ENCODE assay signal across 33 cellular contexts in the genomic region with DNA sequence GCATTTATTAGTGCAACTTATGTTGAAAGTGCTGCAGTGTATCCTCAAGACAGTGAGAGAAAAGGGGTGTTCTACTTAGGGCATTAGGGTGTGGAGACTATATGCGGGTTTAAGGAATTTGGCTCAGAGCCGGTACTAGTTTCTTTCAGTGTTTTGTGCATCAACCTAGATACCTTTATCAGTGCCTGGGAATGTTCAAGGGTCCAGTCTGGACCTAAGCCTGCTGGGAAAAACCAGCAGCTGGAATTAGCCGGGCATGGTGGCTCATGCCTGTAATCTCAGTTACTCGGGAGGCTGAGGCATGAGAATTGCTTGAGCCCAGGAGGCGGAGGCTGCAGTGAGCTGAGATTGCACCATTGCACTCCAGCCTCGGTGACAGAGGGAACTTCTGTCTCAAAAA. TPM values are rescaled to one million over a fixed set of nuclear protein-coding genes. Genes with fewer than 3 reads are reported as not detected.
"Had no signal": no experiment of that assay in that cellular context is flagged by ENCODE, and none has a peak within 500 bp of the region (broad histone marks: within the 10 kb centered on the region; RNA-seq: fewer than 3 reads in every experiment).

No MANE protein-coding gene starts in this region.

- H3K9me3 Mint-ChIP-seq: activated naive CD4-positive, alpha-beta T cell treated with anti-CD3 and anti-CD28 coated beads, Interleukin-2, amount 50 U/mL, for 24 hours; activated T-helper 17 cell treated with anti-CD3 and anti-CD28 coated beads, Interleukin-2, amount 50 U/mL, for 72 hours; endodermal cell; natural killer cell treated with Interleukin-12 subunit alpha and Interleukin-12 subunit beta and Interleukin-15 and Interleukin-18, amount 100 ng/mL, for 72 hours; T-helper 2 cell treated with Interferon-gamma antibody and Interleukin-4, amounts not matched to agents 5 μg/mL and 100 μg/mL, for 36 hours had no signal

- H3K36me3 ChIP-seq: ascending aorta, brain microvascular endothelial cell, ovary, prostate gland, sigmoid colon, thoracic aorta, uterus had no signal

- H3K27ac Mint-ChIP-seq: activated naive CD4-positive, alpha-beta T cell treated with anti-CD3 and anti-CD28 coated beads, Interleukin-2, amount 50 U/mL, for 24 hours; endodermal cell; natural killer cell treated with Interleukin-12 subunit alpha and Interleukin-12 subunit beta and Interleukin-15 and Interleukin-18, amount 100 ng/mL, for 72 hours; T-helper 2 cell treated with Interferon-gamma antibody and Interleukin-4, amounts not matched to agents 5 μg/mL and 100 μg/mL, for 36 hours; type B pancreatic cell had no signal

- H3K4me2 ChIP-seq: smooth muscle cell had no signal

- FAIRE-seq: keratinocyte had no signal

- H3K27ac ChIP-seq: ascending aorta, brain microvascular endothelial cell, ovary, prostate gland, sigmoid colon, thoracic aorta, uterus had no signal

- H3K9me3 ChIP-seq: ascending aorta, mucosa of descending colon, ovary, prostate gland, sigmoid colon, thoracic aorta, uterus had no signal

- H3K27me3 Mint-ChIP-seq: activated naive CD4-positive, alpha-beta T cell treated with anti-CD3 and anti-CD28 coated beads, Interleukin-2, amount 50 U/mL, for 24 hours; activated T-helper 17 cell treated with anti-CD3 and anti-CD28 coated beads, Interleukin-2, amount 50 U/mL, for 72 hours; type B pancreatic cell had no signal

- DNase-seq: activated CD4-positive, alpha-beta T cell treated with anti-CD3 and anti-CD28 coated beads for 4 hours; activated CD4-positive, CD25-positive, alpha-beta regulatory T cell; activated CD8-positive, alpha-beta memory T cell treated with anti-CD3 and anti-CD28 coated beads for 24 hours; activated T-cell treated with anti-CD3 and anti-CD28 coated beads, Interleukin-2, amount 50 U/mL, for 1 hour; brain microvascular endothelial cell; cortex of kidney; endodermal cell; foreskin fibroblast; head of caudate nucleus; hippocampal formation; left cardiac atrium; left ventricle myocardium superior; mucosa of descending colon; ovary; retina; sigmoid colon; stimulated activated CD4-positive, alpha-beta T cell treated with anti-CD3 and anti-CD28 coated beads, Interleukin-1b, Interleukin-23, amount 100 ng/mL, for 48 hours; stimulated activated CD4-positive, alpha-beta T cell treated with anti-CD3 and anti-CD28 coated beads, Interleukin-4, amount 100 ng/mL, for 4 hours; stimulated activated CD8-positive, alpha-beta memory T cell treated with anti-CD3 and anti-CD28 coated beads, Interleukin-4, amount 100 ng/mL, for 48 hours; stimulated activated naive CD4-positive, alpha-beta T cell; T-helper 1 cell; uterus had no signal

- H3K36me3 Mint-ChIP-seq: activated naive CD4-positive, alpha-beta T cell treated with anti-CD3 and anti-CD28 coated beads, Interleukin-2, amount 50 U/mL, for 24 hours; natural killer cell treated with Interleukin-12 subunit alpha and Interleukin-12 subunit beta and Interleukin-15 and Interleukin-18, amount 100 ng/mL, for 72 hours; type B pancreatic cell had no signal

- H3K4me3 ChIP-seq: ascending aorta, mucosa of descending colon, ovary, prostate gland, sigmoid colon, smooth muscle cell, thoracic aorta, uterus had no signal

- H3K4me1 ChIP-seq: ascending aorta, prostate gland, sigmoid colon, uterus had no signal

- H3K4me3 Mint-ChIP-seq: activated naive CD4-positive, alpha-beta T cell treated with anti-CD3 and anti-CD28 coated beads, Interleukin-2, amount 50 U/mL, for 24 hours; activated T-helper 17 cell treated with anti-CD3 and anti-CD28 coated beads, Interleukin-2, amount 50 U/mL, for 72 hours; endodermal cell; natural killer cell treated with Interleukin-12 subunit alpha and Interleukin-12 subunit beta and Interleukin-15 and Interleukin-18, amount 100 ng/mL, for 72 hours; T-helper 2 cell treated with Interferon-gamma antibody and Interleukin-4, amounts not matched to agents 5 μg/mL and 100 μg/mL, for 36 hours; type B pancreatic cell had no signal

- H3K4me1 Mint-ChIP-seq: activated T-helper 17 cell treated with anti-CD3 and anti-CD28 coated beads, Interleukin-2, amount 50 U/mL, for 72 hours had no signal

- ATAC-seq: activated T-helper 17 cell treated with anti-CD3 and anti-CD28 coated beads, Interleukin-2, amount 50 U/mL, for 72 hours; esophagus mucosa; left cardiac atrium; left ventricle myocardium superior; mucosa of descending colon; natural killer cell treated with Interleukin-12 subunit alpha and Interleukin-12 subunit beta and Interleukin-15 and Interleukin-18, amount 100 ng/mL, for 72 hours had no signal

- H3K27me3 ChIP-seq: ascending aorta, brain microvascular endothelial cell, ovary, sigmoid colon, uterus had no signal

RNA-seq across cellular contexts. Expression of gene PHEX, which starts 7.4 kb away (rescaled TPM):
- total RNA-seq: smooth muscle cell had no signal
- polyA plus RNA-seq: smooth muscle cell had no signal
